In genomic region chr11:103108933-103109817, GRCh38 we compare ENCODE assay signal across 8 cellular contexts. TPM values are rescaled to one million over a fixed set of nuclear protein-coding genes. Genes with fewer than 3 reads are reported as not detected.
DNase-seq lines count a peak whose midpoint lies in the region; ATAC-seq lines count a peak whose summit lies in the region.

Gene DYNC2H1, plus strand, starts transcription at chr11:103109426. Its CDS starts 149 bp downstream, at chr11:103109575.

- ATAC-seq in GM18498 (IDR thresholded peaks at IDR 0.05; ENCODE audit: unreplicated experiment), result peak; percentile 100
- peak; percentile 95 for ATAC-seq in HG02938 (IDR thresholded peaks at IDR 0.05; ENCODE audit: unreplicated experiment)
- peak; percentile 99 for ATAC-seq in sciatic nerve

- DNase-seq in NCI-H1930 (lab: John Stamatoyannopoulos, UW) (peak; percentile 63 to 88), T-helper 9 cell (peak; percentile 83), astrocyte of the hippocampus (ENCODE audit: low read depth, low spot score) (peak; percentile 97), iPS DF 19.7 (ENCODE audit: low read depth, low spot score) (peak; percentile 84), sciatic nerve (ENCODE audit: low spot score) (peak; percentile 92), cortex of kidney (lab: John Stamatoyannopoulos, UW) (no peak)

- intact Hi-C loops in sciatic nerve (cut with DNase I), result no loop called here

RNA-seq across cellular contexts. Expression of gene DYNC2H1, which starts in this region (rescaled TPM):
- 35.4 TPM for total RNA-seq in sciatic nerve
